Comparison of ENCODE assay signal across 16 cellular contexts in genomic region chr1:148158594-148158993, GRCh38. TPM values are rescaled to one million over a fixed set of nuclear protein-coding genes. Genes with fewer than 3 reads are reported as not detected.
A peak's percentile ranks its signal among the peaks of the same experiment; 100 is the strongest.
DNase-seq lines count a peak whose midpoint lies in the region; ATAC-seq and TF ChIP-seq lines count a peak whose summit lies in the region.
"Had no signal": no experiment of that assay in that cellular context is flagged by ENCODE, and none has a peak within 500 bp of the region (broad histone marks: within the 10 kb centered on the region; RNA-seq: fewer than 3 reads in every experiment).

No MANE protein-coding gene starts in this region.

- H3K36me3 ChIP-seq in H7 (replicated peaks; ENCODE audit: control insufficient read depth, insufficient read depth, low read length), result no peaks in the 10 kb centered on the region
- H3K36me3 ChIP-seq in osteoblast (ENCODE audit: insufficient read depth, low read length), result no peaks in the 10 kb centered on the region

- WGBS in right cardiac atrium, result 31% methylated on average over 8 of the region's 8 CpGs

- POLR2A ChIA-PET in activated B cell treated with CpG ODN at 0.5 μM for 24 hours (lab: Charles Lee), result no interaction called here

- H4K20me1 ChIP-seq in osteoblast (ENCODE audit: insufficient read depth, low read length), result no peaks in the 10 kb centered on the region

- H3K4me1 Mint-ChIP-seq in activated B cell treated with CpG ODN at 0.5 μM for 24 hours, result peaks cover 19% of the 10 kb centered on the region

- H3K27me3 ChIP-seq in H7 (ENCODE audit: control insufficient read depth, insufficient read depth, low read length) (no peaks in the 10 kb centered on the region), osteoblast (ENCODE audit: insufficient read depth, low read length) (peaks cover 47% of the 10 kb centered on the region), right cardiac atrium (ENCODE audit: control insufficient read depth, insufficient read depth) (no peaks in the 10 kb centered on the region)

- DNase-seq in H7, result peak; percentile 43
- no peak for DNase-seq in activated B cell treated with CpG ODN at 0.5 μM for 24 hours
- peak; percentile 21 for DNase-seq in iPS-NIHi7 (ENCODE audit: extremely low spot score)
- peak; percentile 31 for DNase-seq in osteoblast (ENCODE audit: insufficient read length, low spot score, missing footprints)
- no peak for DNase-seq in NCI-H510A treated with DMSO at 0.1 percent for 48 hours (lab: John Stamatoyannopoulos, UW)
- no peak for DNase-seq in right cardiac atrium
- no peak for DNase-seq in HK-2 (ENCODE audit: unreplicated experiment)
- DNase-seq: ACHN, DMS79 treated with DMSO at 0.1 percent for 48 hours, NCI-H1417 treated with DMSO at 0.1 percent for 48 hours, NCI-H187 treated with DMSO at 0.1 percent for 48 hours, NCI-H2227 treated with DMSO at 0.1 percent for 48 hours, NCI-H524, NCI-H82 had no signal

- no peaks in the 10 kb centered on the region for H3K36me3 Mint-ChIP-seq in activated B cell treated with CpG ODN at 0.5 μM for 24 hours (ENCODE audit: low read depth)

- H3K4me3 ChIP-seq in H7 (ENCODE audit: insufficient read depth, low read depth, low read length), result no peak overlapping the region
- H3K4me3 ChIP-seq in osteoblast (ENCODE audit: insufficient read depth, low read length), result no peak overlapping the region
- no peak overlapping the region for H3K4me3 ChIP-seq in right cardiac atrium (ENCODE audit: low read length)

- H3K27ac ChIP-seq in osteoblast (ENCODE audit: low read depth, low read length) (no peak overlapping the region), right cardiac atrium (ENCODE audit: low read length) (no peak overlapping the region)
- H3K27ac ChIP-seq: C4-2B, KMS-11 had no signal

- H3K4me1 ChIP-seq in osteoblast (ENCODE audit: insufficient read depth, low read length) (no peaks in the 10 kb centered on the region), right cardiac atrium (ENCODE audit: control insufficient read depth, insufficient read depth, low read length) (no peaks in the 10 kb centered on the region)

- H3K9me3 ChIP-seq in osteoblast (ENCODE audit: low read depth, low read length), result no peaks in the 10 kb centered on the region
- H3K9me3 ChIP-seq in right cardiac atrium (ENCODE audit: control insufficient read depth, low read length), result no peaks in the 10 kb centered on the region

- peaks cover 10% of the 10 kb centered on the region for H3K27me3 Mint-ChIP-seq in activated B cell treated with CpG ODN at 0.5 μM for 24 hours

- no peak for TF ChIP-seq CTCF in activated B cell treated with CpG ODN at 0.5 μM for 24 hours (IDR thresholded peaks at IDR 0.05)
- no peak for TF ChIP-seq CTCF in osteoblast (IDR thresholded peaks at IDR 0.05; ENCODE audit: extremely low read depth, low read depth, low read length)

- peak overlapping the region; percentile 35 for H3K4me3 Mint-ChIP-seq in activated B cell treated with CpG ODN at 0.5 μM for 24 hours

- no peak overlapping the region for H3K27ac Mint-ChIP-seq in activated B cell treated with CpG ODN at 0.5 μM for 24 hours

- CTCF ChIA-PET in activated B cell treated with CpG ODN at 0.5 μM for 24 hours (lab: Charles Lee), result no interaction called here

- ATAC-seq in activated B cell treated with CpG ODN at 0.5 μM for 24 hours (ENCODE audit: low read depth) (no peak), right cardiac atrium (no peak)

- no peaks in the 10 kb centered on the region for H3K9me3 Mint-ChIP-seq in activated B cell treated with CpG ODN at 0.5 μM for 24 hours

- H2AFZ ChIP-seq in osteoblast (ENCODE audit: low read length), result no peak overlapping the region

- no peak overlapping the region for H3K4me2 ChIP-seq in osteoblast (ENCODE audit: insufficient read depth, low read length)
- H3K4me2 ChIP-seq: KMS-11 had no signal

- intact Hi-C loops in activated B cell treated with CpG ODN at 0.5 μM for 24 hours (cut with micrococcal nuclease), result no loop called here
- intact Hi-C loops in right cardiac atrium (cut with DNase I), result no loop called here

- no peaks in the 10 kb centered on the region for H3K79me2 ChIP-seq in osteoblast (ENCODE audit: insufficient read depth, low read length)

RNA-seq across cellular contexts. Expression of gene NBPF11, which starts 6.5 kb away (rescaled TPM):
- 4.2 and 7.6 TPM in 2 replicates for total RNA-seq in H7 (2014; rRNA removed; shearing (Covaris generic))
- total RNA-seq in activated B cell treated with CpG ODN at 0.5 μM for 24 hours (25.5 and 28.7 TPM in 2 replicates), osteoblast (6.9 and 8.8 TPM in 2 replicates), right cardiac atrium (1 to 10 TPM; 4.1 to 5.1 (median 4.2) TPM)
- polyA plus RNA-seq in right cardiac atrium, result 3.2 TPM

Comparison
In these comparisons a context has a peak if more than half of its experiments do, and no peak if none do; other contexts are left out.
1. DNase-seq: peak in H7 (single experiment), iPS-NIHi7 (single experiment) and osteoblast (single experiment); none in activated B cell treated with CpG ODN at 0.5 μM for 24 hours (single experiment), NCI-H510A treated with DMSO at 0.1 percent for 48 hours (single experiment), right cardiac atrium (0 of 3) and HK-2 (single experiment).